Comparison of ENCODE assay signal across 9 cellular contexts in the genomic region with DNA sequence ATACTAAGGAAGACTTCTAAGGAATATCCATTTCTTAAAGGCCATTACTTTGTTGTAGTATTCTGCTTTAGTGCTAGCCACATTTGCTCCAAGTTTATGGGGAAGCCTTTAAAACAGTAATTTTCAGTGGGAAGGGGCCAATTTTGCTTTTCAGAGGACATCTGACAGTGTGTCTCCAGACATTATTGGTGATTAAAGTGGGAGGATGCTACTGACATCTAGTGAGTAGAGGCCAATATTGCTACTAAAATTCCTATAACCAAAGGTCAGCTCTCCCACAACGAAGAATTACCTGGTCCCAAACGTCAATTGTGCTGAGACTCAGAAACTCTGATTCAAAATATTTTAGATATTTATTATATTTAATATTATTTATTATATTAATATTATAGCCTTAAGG. TPM values are rescaled to one million over a fixed set of nuclear protein-coding genes. Genes with fewer than 3 reads are reported as not detected.
DNase-seq lines count a peak whose midpoint lies in the region; ATAC-seq and TF ChIP-seq lines count a peak whose summit lies in the region.
"Had no signal": no experiment of that assay in that cellular context is flagged by ENCODE, and none has a peak within 500 bp of the region (broad histone marks: within the 10 kb centered on the region; RNA-seq: fewer than 3 reads in every experiment).

No MANE protein-coding gene starts in this region.

- peaks cover 14 to 23% of the 10 kb centered on the region in 2 donors for H3K4me1 Mint-ChIP-seq in natural killer cell

- H3K4me1 ChIP-seq in colonic mucosa (no peaks in the 10 kb centered on the region), parathyroid adenoma (peaks cover 3% of the 10 kb centered on the region)

- no peak overlapping the region for H3K4me3 Mint-ChIP-seq in natural killer cell
- H3K4me3 Mint-ChIP-seq: activated B cell treated with CpG ODN at 0.5 μM for 24 hours had no signal

- H2AFZ ChIP-seq in parathyroid adenoma, result no peak overlapping the region

- H3K36me3 Mint-ChIP-seq in natural killer cell, result no peaks in the 10 kb centered on the region

- no peak overlapping the region for H3K4me2 ChIP-seq in parathyroid adenoma (ENCODE audit: low read length)

- peak; percentile 65 for DNase-seq in NCI-H82 (lab: John Stamatoyannopoulos, UW)
- DNase-seq in NCI-H82 treated with DMSO at 0.1 percent for 48 hours (lab: John Stamatoyannopoulos, UW; ENCODE audit: unreplicated experiment), result no peak
- DNase-seq in NCI-H446 treated with DMSO at 0.1 percent for 48 hours (lab: John Stamatoyannopoulos, UW), result peak; percentile 10
- DNase-seq in colonic mucosa, result no peak
- DNase-seq in natural killer cell, result no peak
- DNase-seq: activated B cell treated with CpG ODN at 0.5 μM for 24 hours had no signal

- H3K27me3 Mint-ChIP-seq in natural killer cell (ENCODE audit: low read depth in 2 of 2), result no peaks in the 10 kb centered on the region

- TF ChIP-seq CTCF in colonic mucosa (IDR thresholded peaks at IDR 0.05) (peak; percentile 36), parathyroid adenoma (IDR thresholded peaks at IDR 0.05) (peak; percentile 38), natural killer cell (IDR thresholded peaks at IDR 0.05) (no peak)

- intact Hi-C loops in colonic mucosa (cut with DNase I), result no loop called here
- intact Hi-C loops in natural killer cell (cut with micrococcal nuclease), result no loop called here

- H3K9ac ChIP-seq in colonic mucosa (ENCODE audit: low read depth in 2 of 2, low read length in 2 of 2), result no peak overlapping the region
- H3K9ac ChIP-seq in parathyroid adenoma, result no peak overlapping the region

- H3K27ac ChIP-seq in colonic mucosa, result no peak overlapping the region
- no peak overlapping the region for H3K27ac ChIP-seq in parathyroid adenoma

- no peaks in the 10 kb centered on the region for H3K9me3 Mint-ChIP-seq in natural killer cell
- H3K9me3 Mint-ChIP-seq: activated B cell treated with CpG ODN at 0.5 μM for 24 hours had no signal

- H3K9me3 ChIP-seq in colonic mucosa (no peaks in the 10 kb centered on the region), parathyroid adenoma (ENCODE audit: control insufficient read depth, low read length) (no peaks in the 10 kb centered on the region)

- H3K4me3 ChIP-seq in colonic mucosa (no peak overlapping the region), parathyroid adenoma (ENCODE audit: low read depth, low read length) (no peak overlapping the region)

- no peak overlapping the region for H3K27ac Mint-ChIP-seq in natural killer cell
- H3K27ac Mint-ChIP-seq: activated B cell treated with CpG ODN at 0.5 μM for 24 hours had no signal

- H3K27me3 ChIP-seq in colonic mucosa (no peaks in the 10 kb centered on the region), parathyroid adenoma (ENCODE audit: control insufficient read depth, insufficient read depth, low read length) (no peaks in the 10 kb centered on the region)

- H3K36me3 ChIP-seq in colonic mucosa, result no peaks in the 10 kb centered on the region
- H3K36me3 ChIP-seq in parathyroid adenoma (ENCODE audit: control insufficient read depth, insufficient read depth, low read length), result no peaks in the 10 kb centered on the region

- no peaks in the 10 kb centered on the region for H3K79me2 ChIP-seq in parathyroid adenoma

- ATAC-seq in GM18907 (IDR thresholded peaks at IDR 0.05; ENCODE audit: unreplicated experiment) (no peak), natural killer cell (no peak), GM21786 (IDR thresholded peaks at IDR 0.05; ENCODE audit: unreplicated experiment) (no peak)

RNA-seq across cellular contexts. Expression of gene SLC28A2, which starts 24.8 kb away (rescaled TPM):
- total RNA-seq in colonic mucosa, result 10 to 100 TPM; 21.6 to 54.9 TPM
- not detected for total RNA-seq in natural killer cell
- total RNA-seq: activated B cell treated with CpG ODN at 0.5 μM for 24 hours had no signal

Comparison
In these comparisons a context has a peak if more than half of its experiments do, and no peak if none do; other contexts are left out.
1. DNase-seq: peak in NCI-H82 (single experiment) and NCI-H446 treated with DMSO at 0.1 percent for 48 hours (single experiment); none in NCI-H82 treated with DMSO at 0.1 percent for 48 hours (single experiment), colonic mucosa (single experiment) and natural killer cell (single experiment).
2. RNA of gene SLC28A2, which starts 24.8 kb away (total RNA-seq): 21.6 to 54.9 TPM in colonic mucosa; not detected in natural killer cell; every median in the first group is over 10 times any median in the second.